In the genomic region with DNA sequence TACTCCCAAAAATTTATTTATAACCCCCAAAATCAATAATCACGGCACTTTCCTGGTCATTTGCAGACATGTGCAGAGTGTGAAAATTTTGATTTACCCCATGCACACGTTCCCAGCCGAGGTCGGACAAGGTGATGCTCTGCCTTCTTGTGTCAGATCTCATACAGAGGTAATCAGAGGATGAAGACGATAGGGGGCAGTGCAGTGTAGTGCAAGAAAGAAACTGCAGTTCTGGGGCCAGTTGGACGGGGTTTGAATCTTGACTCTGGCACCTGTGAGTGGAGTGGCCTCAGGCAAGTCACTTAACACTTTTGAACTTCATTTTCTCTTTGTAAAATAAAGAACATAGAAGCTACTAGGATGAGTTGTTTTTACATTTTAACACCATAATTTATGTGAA, we compare ENCODE assay signal across 8 cellular contexts.
DNase-seq lines count a peak whose midpoint lies in the region; ATAC-seq, FAIRE-seq and TF ChIP-seq lines count a peak whose summit lies in the region.

No MANE protein-coding gene starts in this region.

- FAIRE-seq in GM12891 (lab: Jason Lieb, UNC), result peak; percentile 70

- CTCF ChIA-PET in activated CD8-positive, alpha-beta T cell treated with anti-CD3 and anti-CD28 coated beads, Interleukin-2, amount 10 ng/mL, durations not matched to agents 7 days and 5 days (lab: Charles Lee), result interaction anchor here (1.0 to 2.5 kb wide), 4 partner anchors 10 to 369 kb away, joined by 3 to 8 read pairs (median 4); a partner anchor contains a TSS

- H3K9me3 Mint-ChIP-seq in activated CD8-positive, alpha-beta T cell treated with anti-CD3 and anti-CD28 coated beads, Interleukin-2, amount 10 ng/mL, durations not matched to agents 7 days and 5 days (ENCODE audit: insufficient read depth), result no peaks in the 10 kb centered on the region

- POLR2A ChIA-PET in activated CD8-positive, alpha-beta T cell treated with anti-CD3 and anti-CD28 coated beads, Interleukin-2, amount 10 ng/mL, durations not matched to agents 7 days and 5 days (lab: Charles Lee), result no interaction called here

- no peaks in the 10 kb centered on the region for H3K4me1 Mint-ChIP-seq in activated CD8-positive, alpha-beta T cell treated with anti-CD3 and anti-CD28 coated beads, Interleukin-2, amount 10 ng/mL, durations not matched to agents 7 days and 5 days (ENCODE audit: low read depth)

- TF ChIP-seq POLR2A in GM12891 (IDR thresholded peaks at IDR 0.05; ENCODE audit: low read depth, low read length), result no peak

- H3K27me3 Mint-ChIP-seq in activated CD8-positive, alpha-beta T cell treated with anti-CD3 and anti-CD28 coated beads, Interleukin-2, amount 10 ng/mL, durations not matched to agents 7 days and 5 days (ENCODE audit: low read depth), result peaks cover 6% of the 10 kb centered on the region

- ATAC-seq in activated CD8-positive, alpha-beta T cell treated with anti-CD3 and anti-CD28 coated beads, Interleukin-2, amount 10 ng/mL, durations not matched to agents 7 days and 5 days, result no peak
- ATAC-seq in HG02973 (IDR thresholded peaks at IDR 0.05; ENCODE audit: unreplicated experiment), result no peak
- ATAC-seq in HG02981 (IDR thresholded peaks at IDR 0.05; ENCODE audit: unreplicated experiment), result no peak

- DNase-seq in 8988T (peak; percentile 20), GM12891 (ENCODE audit: insufficient read length, low spot score) (no peak), NCI-H1694 treated with DMSO at 0.1 percent for 48 hours (lab: John Stamatoyannopoulos, UW) (peak; percentile 17), foreskin melanocyte (peak; percentile 6)
- DNase-seq in activated CD8-positive, alpha-beta T cell treated with anti-CD3 and anti-CD28 coated beads, Interleukin-2, amount 10 ng/mL, durations not matched to agents 7 days and 5 days, result peak; percentile 53
- peak; percentile 4 to 6 for DNase-seq in stimulated activated CD4-positive, alpha-beta T cell treated with anti-CD3 and anti-CD28 coated beads, Interleukin-4, amount 100 ng/mL, for 4 hours

- H3K4me3 Mint-ChIP-seq in activated CD8-positive, alpha-beta T cell treated with anti-CD3 and anti-CD28 coated beads, Interleukin-2, amount 10 ng/mL, durations not matched to agents 7 days and 5 days, result no peak overlapping the region

- H3K27ac Mint-ChIP-seq in activated CD8-positive, alpha-beta T cell treated with anti-CD3 and anti-CD28 coated beads, Interleukin-2, amount 10 ng/mL, durations not matched to agents 7 days and 5 days, result no peak overlapping the region

- no peaks in the 10 kb centered on the region for H3K36me3 Mint-ChIP-seq in activated CD8-positive, alpha-beta T cell treated with anti-CD3 and anti-CD28 coated beads, Interleukin-2, amount 10 ng/mL, durations not matched to agents 7 days and 5 days (ENCODE audit: low read depth)

TF ChIP-seq in GM12891, 5 proteins besides CTCF, POLR2A, EP300 and RAD21:
- TF ChIP-seq POU2F2 (IDR thresholded peaks at IDR 0.05; ENCODE audit: low read depth, low read length) (no peak), PAX5 (IDR thresholded peaks at IDR 0.05; ENCODE audit: insufficient read depth, low read length, severe bottlenecking) (no peak), POLR2AphosphoS5 (IDR thresholded peaks at IDR 0.05; ENCODE audit: low read depth, low read length) (no peak), TAF1 (IDR thresholded peaks at IDR 0.05; ENCODE audit: low read depth, low read length) (no peak), SPI1 (IDR thresholded peaks at IDR 0.05; ENCODE audit: low read depth, low read length) (no peak)
